18 cellular contexts compared by ENCODE assay signal in the genomic region with DNA sequence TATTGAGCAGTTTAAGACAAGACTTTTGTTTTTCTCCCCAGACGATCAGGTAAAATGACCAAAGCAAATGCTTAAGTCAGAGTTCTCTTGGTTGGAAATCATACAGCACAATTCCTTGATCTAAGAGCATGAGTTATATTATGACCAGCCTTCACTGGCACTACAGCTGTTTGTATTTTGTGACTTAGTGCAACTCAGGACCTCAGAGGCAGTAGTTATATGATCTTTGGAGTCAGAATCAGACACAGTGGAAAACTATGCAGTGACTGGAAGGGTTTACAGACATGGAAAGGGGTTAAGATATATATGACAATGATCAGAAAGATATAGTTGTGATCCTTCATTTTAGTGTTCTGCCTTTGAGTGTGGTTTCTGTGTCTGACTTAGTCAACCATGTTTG. TPM values are rescaled to one million over a fixed set of nuclear protein-coding genes. Genes with fewer than 3 reads are reported as not detected.
DNase-seq lines count a peak whose midpoint lies in the region; ATAC-seq, FAIRE-seq and TF ChIP-seq lines count a peak whose summit lies in the region.
"Had no signal": no experiment of that assay in that cellular context is flagged by ENCODE, and none has a peak within 500 bp of the region (broad histone marks: within the 10 kb centered on the region; RNA-seq: fewer than 3 reads in every experiment).

No MANE protein-coding gene starts in this region.

- H3K36me3 Mint-ChIP-seq in CD4-positive, CD25-positive, alpha-beta regulatory T cell = peaks cover 51% of the 10 kb centered on the region
- peaks cover 97% of the 10 kb centered on the region for H3K36me3 Mint-ChIP-seq in activated T-helper 17 cell treated with anti-CD3 and anti-CD28 coated beads, Interleukin-2, amount 50 U/mL, for 72 hours (ENCODE audit: low read depth)
- H3K36me3 Mint-ChIP-seq in activated T-helper 2 cell treated with anti-CD3 and anti-CD28 coated beads, Interferon-gamma antibody, Interleukin-2, Interleukin-4, amounts not matched to agents 10 μg/mL and 5 μg/mL and 100 μg/mL, durations not matched to agents 14 hours and 24 hours and 36 hours (ENCODE audit: low read depth) = peaks cover 66% of the 10 kb centered on the region

- H3K36me3 ChIP-seq in CD4-positive, CD25-positive, alpha-beta regulatory T cell (ENCODE audit: control insufficient read depth, insufficient read depth, low read length) = peaks cover 55% of the 10 kb centered on the region
- H3K36me3 ChIP-seq in neuronal stem cell (replicated peaks in 1 of 2; ENCODE audit: control insufficient read depth in 2 of 2, insufficient read depth in 2 of 2, low read length in 2 of 2) = peaks cover 15 to 94% of the 10 kb centered on the region in 2 donors

- intact Hi-C loops in activated T-helper 2 cell treated with anti-CD3 and anti-CD28 coated beads, Interferon-gamma antibody, Interleukin-2, Interleukin-4, amounts not matched to agents 10 μg/mL and 5 μg/mL and 100 μg/mL, durations not matched to agents 14 hours and 24 hours and 36 hours (cut with micrococcal nuclease) = no loop called here

- H3K27ac ChIP-seq in CD4-positive, CD25-positive, alpha-beta regulatory T cell (ENCODE audit: insufficient read depth, low read length, poor library complexity, severe bottlenecking) = no peak overlapping the region
- no peak overlapping the region for H3K27ac ChIP-seq in neuronal stem cell (replicated peaks; ENCODE audit: low read length)
- H3K27ac ChIP-seq: KMS-11, RWPE1 had no signal

- FAIRE-seq in GM12892 (lab: Jason Lieb, UNC) = peak; percentile 51

- no peak overlapping the region for H3K4me2 ChIP-seq in neuronal stem cell (ENCODE audit: insufficient read depth, low read length, poor library complexity, severe bottlenecking)
- H3K4me2 ChIP-seq: KMS-11 had no signal

- H3K9me3 ChIP-seq in CD4-positive, CD25-positive, alpha-beta regulatory T cell (ENCODE audit: control insufficient read depth in 2 of 2, low read length in 2 of 2) = no peaks in the 10 kb centered on the region
- no peaks in the 10 kb centered on the region for H3K9me3 ChIP-seq in neuronal stem cell (replicated peaks in 1 of 2; ENCODE audit: control insufficient read depth in 2 of 2, insufficient read depth in 1 of 2, low read depth in 1 of 2, low read length in 2 of 2)
- H3K9me3 ChIP-seq: Caco-2 had no signal

- no peak overlapping the region for H2BK5ac ChIP-seq in neuronal stem cell (ENCODE audit: low read length)

- no peak overlapping the region for H2BK12ac ChIP-seq in neuronal stem cell (ENCODE audit: low read length)

- no peak for TF ChIP-seq POLR2A in GM12892 (IDR thresholded peaks at IDR 0.05; ENCODE audit: low read depth, low read length)

- no peaks in the 10 kb centered on the region for H3K27me3 Mint-ChIP-seq in CD4-positive, CD25-positive, alpha-beta regulatory T cell
- H3K27me3 Mint-ChIP-seq in activated T-helper 17 cell treated with anti-CD3 and anti-CD28 coated beads, Interleukin-2, amount 50 U/mL, for 72 hours = no peaks in the 10 kb centered on the region
- no peaks in the 10 kb centered on the region for H3K27me3 Mint-ChIP-seq in activated T-helper 2 cell treated with anti-CD3 and anti-CD28 coated beads, Interferon-gamma antibody, Interleukin-2, Interleukin-4, amounts not matched to agents 10 μg/mL and 5 μg/mL and 100 μg/mL, durations not matched to agents 14 hours and 24 hours and 36 hours (ENCODE audit: low read depth)

- H2AK5ac ChIP-seq in neuronal stem cell (ENCODE audit: low read depth, low read length) = no peak overlapping the region

- no peak overlapping the region for H4K8ac ChIP-seq in neuronal stem cell (ENCODE audit: low read depth, low read length)

- no peak for ATAC-seq in CD4-positive, CD25-positive, alpha-beta regulatory T cell (ENCODE audit: low read depth in 2 of 2)
- no peak for ATAC-seq in activated T-helper 17 cell treated with anti-CD3 and anti-CD28 coated beads, Interleukin-2, amount 50 U/mL, for 72 hours (replicated peaks)
- no peak for ATAC-seq in HG02852 (IDR thresholded peaks at IDR 0.05; ENCODE audit: unreplicated experiment)
- ATAC-seq in GM19397 (IDR thresholded peaks at IDR 0.05; ENCODE audit: unreplicated experiment) = no peak
- ATAC-seq: PC-3 had no signal

- DNase-seq in CD4-positive, CD25-positive, alpha-beta regulatory T cell = no peak
- no peak for DNase-seq in GM12892 (ENCODE audit: insufficient read length)
- DNase-seq in myocyte (ENCODE audit: low read depth) = peak; percentile 15
- DNase-seq in neuronal stem cell (ENCODE audit: low spot score) = no peak
- no peak for DNase-seq in activated T-helper 2 cell treated with anti-CD3 and anti-CD28 coated beads, Interferon-gamma antibody, Interleukin-2, Interleukin-4, amounts not matched to agents 10 μg/mL and 5 μg/mL and 100 μg/mL, durations not matched to agents 14 hours and 24 hours and 36 hours (ENCODE audit: low spot score)
- DNase-seq: C1 segment of cervical spinal cord, Caco-2, NCI-H1048, NCI-H146, NCI-H2081, NCI-H510A, NCI-H82, PC-3 had no signal

- H3K14ac ChIP-seq in neuronal stem cell (ENCODE audit: low read length) = no peak overlapping the region

- H3K27ac Mint-ChIP-seq in CD4-positive, CD25-positive, alpha-beta regulatory T cell = peak overlapping the region in 2 of 3 donors; percentile 6 to 73
- H3K27ac Mint-ChIP-seq in activated T-helper 17 cell treated with anti-CD3 and anti-CD28 coated beads, Interleukin-2, amount 50 U/mL, for 72 hours = peak overlapping the region; percentile 4
- H3K27ac Mint-ChIP-seq in activated T-helper 2 cell treated with anti-CD3 and anti-CD28 coated beads, Interferon-gamma antibody, Interleukin-2, Interleukin-4, amounts not matched to agents 10 μg/mL and 5 μg/mL and 100 μg/mL, durations not matched to agents 14 hours and 24 hours and 36 hours = no peak overlapping the region

- peak overlapping the region in 2 of 4 donors; percentile 17 to 20 for H3K4me3 Mint-ChIP-seq in CD4-positive, CD25-positive, alpha-beta regulatory T cell
- no peak overlapping the region for H3K4me3 Mint-ChIP-seq in activated T-helper 17 cell treated with anti-CD3 and anti-CD28 coated beads, Interleukin-2, amount 50 U/mL, for 72 hours
- no peak overlapping the region for H3K4me3 Mint-ChIP-seq in activated T-helper 2 cell treated with anti-CD3 and anti-CD28 coated beads, Interferon-gamma antibody, Interleukin-2, Interleukin-4, amounts not matched to agents 10 μg/mL and 5 μg/mL and 100 μg/mL, durations not matched to agents 14 hours and 24 hours and 36 hours (ENCODE audit: low read depth)

- no peaks in the 10 kb centered on the region for H3K9me3 Mint-ChIP-seq in CD4-positive, CD25-positive, alpha-beta regulatory T cell
- H3K9me3 Mint-ChIP-seq in activated T-helper 17 cell treated with anti-CD3 and anti-CD28 coated beads, Interleukin-2, amount 50 U/mL, for 72 hours = no peaks in the 10 kb centered on the region
- no peaks in the 10 kb centered on the region for H3K9me3 Mint-ChIP-seq in activated T-helper 2 cell treated with anti-CD3 and anti-CD28 coated beads, Interferon-gamma antibody, Interleukin-2, Interleukin-4, amounts not matched to agents 10 μg/mL and 5 μg/mL and 100 μg/mL, durations not matched to agents 14 hours and 24 hours and 36 hours

- H2BK15ac ChIP-seq in neuronal stem cell (ENCODE audit: low read length) = no peak overlapping the region

- H3K4me1 ChIP-seq in CD4-positive, CD25-positive, alpha-beta regulatory T cell (ENCODE audit: control insufficient read depth, insufficient read depth, low read length, poor library complexity, severe bottlenecking) = peaks cover 16% of the 10 kb centered on the region
- H3K4me1 ChIP-seq in neuronal stem cell (ENCODE audit: control insufficient read depth in 2 of 2, insufficient read depth in 1 of 2, low read depth in 1 of 2, low read length in 2 of 2) = peaks cover 0 to 4% of the 10 kb centered on the region in 2 donors

- H3K27me3 ChIP-seq in CD4-positive, CD25-positive, alpha-beta regulatory T cell (ENCODE audit: control insufficient read depth, insufficient read depth, low read length) = no peaks in the 10 kb centered on the region
- no peaks in the 10 kb centered on the region for H3K27me3 ChIP-seq in neuronal stem cell (ENCODE audit: control insufficient read depth in 3 of 3, insufficient read depth in 3 of 3, low read depth in 1 of 3, low read length in 3 of 3)

- no peaks in the 10 kb centered on the region for H3K79me1 ChIP-seq in neuronal stem cell (ENCODE audit: low read depth, low read length)

- no peak overlapping the region for H3K4ac ChIP-seq in neuronal stem cell (ENCODE audit: low read length)

- no peak overlapping the region for H3K18ac ChIP-seq in neuronal stem cell (ENCODE audit: low read length)

- no peak overlapping the region for H3K23ac ChIP-seq in neuronal stem cell (ENCODE audit: low read depth, low read length, poor library complexity)

- WGBS in neuronal stem cell (ENCODE audit: extremely low coverage in 2 of 2, insufficient read length in 2 of 2, insufficient replicate concordance in 1 of 2), 2 donors = no CpG with 5 or more reads among the region's 1 CpG

- H3K4me3 ChIP-seq in CD4-positive, CD25-positive, alpha-beta regulatory T cell (ENCODE audit: low read depth, low read length) = no peak overlapping the region
- H3K4me3 ChIP-seq in neuronal stem cell (ENCODE audit: low read length in 2 of 2) = no peak overlapping the region

- no peak overlapping the region for H4K91ac ChIP-seq in neuronal stem cell (ENCODE audit: low read depth, low read length, poor library complexity)

- H2BK120ac ChIP-seq in neuronal stem cell (ENCODE audit: low read depth, low read length) = no peak overlapping the region

- H3K4me1 Mint-ChIP-seq in CD4-positive, CD25-positive, alpha-beta regulatory T cell = peaks cover 38 to 64% (median 50%) of the 10 kb centered on the region in 4 donors
- H3K4me1 Mint-ChIP-seq in activated T-helper 17 cell treated with anti-CD3 and anti-CD28 coated beads, Interleukin-2, amount 50 U/mL, for 72 hours = peaks cover 36% of the 10 kb centered on the region
- H3K4me1 Mint-ChIP-seq in activated T-helper 2 cell treated with anti-CD3 and anti-CD28 coated beads, Interferon-gamma antibody, Interleukin-2, Interleukin-4, amounts not matched to agents 10 μg/mL and 5 μg/mL and 100 μg/mL, durations not matched to agents 14 hours and 24 hours and 36 hours (ENCODE audit: low read depth) = peaks cover 40% of the 10 kb centered on the region

- no peak overlapping the region for H3K9ac ChIP-seq in neuronal stem cell (ENCODE audit: low read depth, low read length, poor library complexity)
- H3K9ac ChIP-seq: KMS-11 had no signal

- no peak overlapping the region for H2AFZ ChIP-seq in neuronal stem cell (ENCODE audit: low read length)

RNA-seq across cellular contexts. Expression of gene RAD23B, which starts 24.3 kb away (rescaled TPM):
- total RNA-seq in CD4-positive, CD25-positive, alpha-beta regulatory T cell = 65.4 TPM
- 10 to 100 TPM in 3 of 4 donors, 1 to 10 TPM in 1; 8.9 to 25.2 (median 15.1) TPM for polyA plus RNA-seq in CD4-positive, CD25-positive, alpha-beta regulatory T cell
- 76.7 TPM for polyA plus RNA-seq in GM12892 (2012; ENCODE audit: missing spikeins)
- 100 to 1,000 TPM in 1 of 2 donors, 10 to 100 TPM in 1; 67.7 to 113 TPM for total RNA-seq in activated T-helper 17 cell treated with anti-CD3 and anti-CD28 coated beads, Interleukin-2, amount 50 U/mL, for 72 hours
- 225 and 232 TPM in 2 replicates for total RNA-seq in myocyte
- polyA plus RNA-seq in myocyte (2012) = 130 TPM
- 166 TPM for polyA plus RNA-seq in neuronal stem cell (2013, experiment 1 of 2)
- polyA plus RNA-seq in neuronal stem cell (2013, experiment 2 of 2) = 182 TPM
- 142 and 145 TPM in 2 replicates for total RNA-seq in activated T-helper 2 cell treated with anti-CD3 and anti-CD28 coated beads, Interferon-gamma antibody, Interleukin-2, Interleukin-4, amounts not matched to agents 10 μg/mL and 5 μg/mL and 100 μg/mL, durations not matched to agents 14 hours and 24 hours and 36 hours
